Comparison of ENCODE assay signal across 8 cellular contexts in the genomic region with DNA sequence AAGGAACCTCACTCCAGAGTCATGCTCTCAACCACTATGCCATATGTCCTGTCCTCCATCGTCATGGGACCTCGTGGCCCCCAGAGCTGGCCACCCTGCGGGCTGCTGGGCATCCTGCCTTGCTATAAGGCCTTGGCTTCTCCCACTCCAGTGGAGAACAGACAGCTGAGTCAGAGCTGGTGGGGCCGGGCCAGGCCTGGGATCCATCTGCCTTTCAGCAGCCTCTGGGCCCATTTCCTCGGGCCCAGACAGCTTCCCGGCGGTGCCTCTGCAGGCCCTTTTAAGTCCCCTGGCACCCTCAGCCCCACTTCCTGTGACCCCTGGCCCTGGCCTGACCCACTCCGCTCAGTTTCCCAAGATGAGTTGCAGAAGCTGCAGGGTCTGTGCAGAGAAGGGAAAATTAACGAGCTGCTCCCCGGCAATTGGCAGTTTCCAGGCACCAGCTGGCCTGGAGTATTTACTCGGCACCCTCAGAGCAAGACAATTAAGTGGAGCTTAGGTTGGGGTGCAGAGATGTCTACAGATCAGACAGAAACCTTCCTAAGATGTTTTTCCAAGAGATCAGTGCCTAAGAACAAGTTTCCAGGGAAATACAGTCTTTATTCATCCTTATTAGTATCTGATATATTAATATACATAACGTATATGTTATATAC.
A peak's percentile ranks its signal among the peaks of the same experiment; 100 is the strongest.
DNase-seq lines count a peak whose midpoint lies in the region; ATAC-seq and TF ChIP-seq lines count a peak whose summit lies in the region.

No MANE protein-coding gene starts in this region.

- no peaks in the 10 kb centered on the region for H3K27me3 ChIP-seq in ovary

- ATAC-seq in HG02840 (IDR thresholded peaks at IDR 0.05; ENCODE audit: low FRiP score, unreplicated experiment) (no peak), HG03159 (IDR thresholded peaks at IDR 0.05; ENCODE audit: unreplicated experiment) (no peak)

- no peak for TF ChIP-seq POLR2A in ovary (IDR thresholded peaks at IDR 0.05)

- POLR2A ChIA-PET in RWPE1 (lab: Yijun Ruan, JAX; ENCODE audit: low non-redundant PET): no interaction called here

- TF ChIP-seq CTCF in RWPE1 (conservative IDR thresholded peaks at IDR 0.05; ENCODE audit: low read depth): no peak
- no peak for TF ChIP-seq CTCF in foreskin fibroblast (IDR thresholded peaks at IDR 0.05; ENCODE audit: low read depth, low read length)
- TF ChIP-seq CTCF in ovary (IDR thresholded peaks at IDR 0.05): no peak

- no peaks in the 10 kb centered on the region for H3K9me3 ChIP-seq in ovary

- 16 to 25% (median 19%) methylated on average over 12 of the region's 12 CpGs for WGBS in ovary, 3 donors

- DNase-seq in COR-L47 (lab: John Stamatoyannopoulos, UW): peak; percentile 8
- DNase-seq in RWPE1 (ENCODE audit: low spot score): peak; percentile 49
- DNase-seq in foreskin fibroblast: peak; percentile 91 to 94
- peak; percentile 72 to 79 (median 73) for DNase-seq in ovary
- DNase-seq in NCI-H2107 (lab: John Stamatoyannopoulos, UW): no peak
- no peak for DNase-seq in NCI-H2029 treated with DMSO at 0.1 percent for 48 hours (lab: John Stamatoyannopoulos, UW)

- no peak overlapping the region for H3K4me3 ChIP-seq in foreskin fibroblast (ENCODE audit: low read depth in 1 of 2, low read length in 2 of 2)
- no peak overlapping the region for H3K4me3 ChIP-seq in ovary

- H3K36me3 ChIP-seq in ovary: no peaks in the 10 kb centered on the region

- no peak for TF ChIP-seq EP300 in ovary (IDR thresholded peaks at IDR 0.05)

- H3K27ac ChIP-seq in RWPE1 (peak overlapping the region; percentile 74), ovary (peak overlapping the region in 1 of 2 donors; percentile 46)

- intact Hi-C loops in ovary (cut with DNase I): no loop called here

- CTCF ChIA-PET in RWPE1 (lab: Yijun Ruan, JAX): interaction anchor here (0.6 to 0.7 kb wide), 3 partner anchors 26 to 53 kb away, joined by 3 to 4 read pairs (median 3); no protein-coding TSS in a partner anchor

- H3K4me1 ChIP-seq in ovary (ENCODE audit: insufficient read depth): peaks cover 2% of the 10 kb centered on the region

Comparison
In these comparisons a context has a peak if more than half of its experiments do, and no peak if none do; other contexts are left out.
1. DNase-seq: peak in COR-L47 (single experiment), RWPE1 (single experiment), foreskin fibroblast (2 of 2) and ovary (5 of 5); none in NCI-H2107 (single experiment) and NCI-H2029 treated with DMSO at 0.1 percent for 48 hours (single experiment).